In the genomic region with DNA sequence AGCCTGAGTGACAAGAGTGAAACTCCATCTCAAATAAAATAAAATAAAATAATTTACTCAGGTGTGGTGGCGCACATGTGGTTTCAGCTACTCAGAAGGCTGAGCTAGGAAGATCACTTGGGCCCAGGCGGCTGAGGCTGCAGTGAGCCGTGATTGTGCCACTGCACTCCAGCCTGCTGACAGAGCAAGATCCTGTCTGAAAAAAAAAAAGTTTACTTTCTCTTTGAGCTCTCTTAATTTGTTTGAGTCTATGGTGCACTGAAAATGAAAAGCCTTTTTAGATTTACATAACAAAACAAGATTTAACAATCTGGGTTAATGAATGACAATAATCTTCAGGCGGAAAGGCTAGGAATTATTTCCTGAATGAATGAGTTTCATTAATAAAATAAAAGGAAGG, we compare ENCODE assay signal across 17 cellular contexts.
"Had no signal": no experiment of that assay in that cellular context is flagged by ENCODE, and none has a peak within 500 bp of the region (broad histone marks: within the 10 kb centered on the region; RNA-seq: fewer than 3 reads in every experiment).

No MANE protein-coding gene starts in this region.

- DNase-seq: activated CD4-positive, alpha-beta T cell treated with anti-CD3 and anti-CD28 coated beads, Interleukin-2, amount 50 U/mL, for 48 hours; activated naive CD4-positive, alpha-beta T cell treated with anti-CD3 and anti-CD28 coated beads for 36 hours; activated naive CD8-positive, alpha-beta T cell treated with anti-CD3 and anti-CD28 coated beads, Interleukin-2, amount 50 U/mL, for 24 hours; gastrocnemius medialis; heart left ventricle; immature natural killer cell; occipital lobe; sigmoid colon; spleen; stimulated activated naive CD8-positive, alpha-beta T cell treated with anti-CD3 and anti-CD28 coated beads, Interleukin-15, amount 100 ng/mL, for 72 hours; T-cell; T-helper 9 cell had no signal

- H3K4me1 ChIP-seq: ascending aorta, gastrocnemius medialis, prostate gland had no signal

- H3K36me3 Mint-ChIP-seq: immature natural killer cell, T-cell had no signal

- H3K4me1 Mint-ChIP-seq: immature natural killer cell had no signal

- H3K36me3 ChIP-seq: ascending aorta, gastrocnemius medialis, heart left ventricle, prostate gland, sigmoid colon, spleen had no signal

- H3K27ac Mint-ChIP-seq: activated naive CD4-positive, alpha-beta T cell treated with anti-CD3 and anti-CD28 coated beads for 36 hours; activated naive CD8-positive, alpha-beta T cell treated with anti-CD3 and anti-CD28 coated beads, Interleukin-2, amount 50 U/mL, for 24 hours; activated T-helper 17 cell treated with anti-CD3 and anti-CD28 coated beads, Interleukin-2, amount 50 U/mL, for 72 hours; immature natural killer cell; memory B cell; T-cell had no signal

- H3K9me3 Mint-ChIP-seq: activated naive CD4-positive, alpha-beta T cell treated with anti-CD3 and anti-CD28 coated beads for 36 hours; activated naive CD8-positive, alpha-beta T cell treated with anti-CD3 and anti-CD28 coated beads, Interleukin-2, amount 50 U/mL, for 24 hours; activated T-helper 17 cell treated with anti-CD3 and anti-CD28 coated beads, Interleukin-2, amount 50 U/mL, for 72 hours; immature natural killer cell; stimulated activated naive CD8-positive, alpha-beta T cell treated with anti-CD3 and anti-CD28 coated beads, Interleukin-15, amount 100 ng/mL, for 72 hours had no signal

- ATAC-seq: activated naive CD8-positive, alpha-beta T cell treated with anti-CD3 and anti-CD28 coated beads, Interleukin-2, amount 50 U/mL, for 24 hours; activated T-helper 17 cell treated with anti-CD3 and anti-CD28 coated beads, Interleukin-2, amount 50 U/mL, for 72 hours; gastrocnemius medialis; stimulated activated naive CD8-positive, alpha-beta T cell treated with anti-CD3 and anti-CD28 coated beads, Interleukin-15, amount 100 ng/mL, for 72 hours; T-cell had no signal

- H3K9me3 ChIP-seq: ascending aorta, gastrocnemius medialis, prostate gland, sigmoid colon had no signal

- H3K4me3 Mint-ChIP-seq: activated naive CD4-positive, alpha-beta T cell treated with anti-CD3 and anti-CD28 coated beads for 36 hours; activated naive CD8-positive, alpha-beta T cell treated with anti-CD3 and anti-CD28 coated beads, Interleukin-2, amount 50 U/mL, for 24 hours; activated T-helper 17 cell treated with anti-CD3 and anti-CD28 coated beads, Interleukin-2, amount 50 U/mL, for 72 hours; immature natural killer cell; memory B cell; nephron; stimulated activated naive CD8-positive, alpha-beta T cell treated with anti-CD3 and anti-CD28 coated beads, Interleukin-15, amount 100 ng/mL, for 72 hours; T-cell had no signal

- H3K27me3 ChIP-seq: ascending aorta, gastrocnemius medialis, heart left ventricle, sigmoid colon, spleen had no signal

- H3K27ac ChIP-seq: ascending aorta, gastrocnemius medialis, prostate gland had no signal

- H3K4me3 ChIP-seq: ascending aorta, gastrocnemius medialis, heart left ventricle, prostate gland, sigmoid colon, spleen had no signal
